In the genomic region with DNA sequence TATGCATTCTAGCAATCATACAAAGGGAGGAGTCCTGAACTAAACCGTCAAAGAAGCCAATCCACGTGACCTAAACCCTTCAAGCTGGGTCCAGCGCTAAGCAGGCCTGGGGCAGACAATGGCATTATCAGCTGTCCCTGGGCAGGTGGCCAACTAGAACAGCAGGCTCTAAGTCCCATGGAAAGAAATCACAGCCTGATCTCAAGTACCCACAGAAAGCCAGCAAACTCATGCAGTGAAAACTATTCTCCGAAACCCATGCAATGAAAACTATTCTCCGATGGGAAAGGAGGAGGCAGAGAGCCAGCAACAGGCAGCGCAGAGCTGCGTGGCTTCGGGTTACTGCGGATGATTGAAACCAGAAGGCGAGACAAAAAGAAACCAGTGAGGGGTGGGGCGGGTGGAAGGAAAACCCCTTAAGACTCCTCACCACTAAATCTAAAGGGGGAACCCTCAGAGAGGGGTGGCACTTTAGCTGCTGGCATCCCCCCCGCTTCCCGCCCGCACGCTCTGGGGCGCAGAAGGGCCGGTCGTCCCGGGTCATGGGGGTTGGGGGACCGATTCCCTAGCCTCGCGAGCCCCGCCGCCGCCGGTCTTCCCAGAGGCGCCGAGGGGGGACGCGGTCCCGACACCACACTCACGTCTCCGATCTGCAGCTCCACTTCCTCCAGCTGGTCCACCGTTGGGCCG, we compare ENCODE assay signal across 8 cellular contexts. TPM values are rescaled to one million over a fixed set of nuclear protein-coding genes. Genes with fewer than 3 reads are reported as not detected.
DNase-seq lines count a peak whose midpoint lies in the region; ATAC-seq and TF ChIP-seq lines count a peak whose summit lies in the region.

No MANE protein-coding gene starts in this region.

- H3K27me3 ChIP-seq in lung (ENCODE audit: control insufficient read depth, insufficient read depth) = no peaks in the 10 kb centered on the region

- H3K4me3 ChIP-seq in AG09309 (ENCODE audit: control insufficient read depth, low read depth, low read length) (peak overlapping the region; percentile 79), lung (peak overlapping the region; percentile 74)

- no peak for TF ChIP-seq CTCF in AG09309 (IDR thresholded peaks at IDR 0.05; ENCODE audit: control insufficient read depth, insufficient read depth, low read depth, low read length, missing control alignments)
- TF ChIP-seq CTCF in lung (IDR thresholded peaks at IDR 0.05; ENCODE audit: control extremely low read depth, extremely low read depth) = no peak

- H3K4me1 ChIP-seq in lung (ENCODE audit: control insufficient read depth in 2 of 2, insufficient read depth in 2 of 2, low read length in 2 of 2) = peaks cover 0 to 14% of the 10 kb centered on the region in 2 donors

- DNase-seq in AG09309 (ENCODE audit: low read depth) (peak; percentile 46), NCI-H446 treated with DMSO at 0.1 percent for 48 hours (lab: John Stamatoyannopoulos, UW) (peak; percentile 31), lung (ENCODE audit: low spot score) (peak; percentile 53)
- peak; percentile 26 to 46 for DNase-seq in activated CD4-positive, alpha-beta T cell treated with anti-CD3 and anti-CD28 coated beads, Interleukin-2, amount 50 U/mL, for 24 hours (ENCODE audit: low read depth in 1 of 2, low spot score in 1 of 2)
- DNase-seq in effector CD4-positive, alpha-beta T cell = peak; percentile 31
- DNase-seq in stimulated activated CD4-positive, alpha-beta T cell treated with anti-CD3 and anti-CD28 coated beads, TNF-alpha, amount 100 ng/mL, for 48 hours (ENCODE audit: low read depth in 3 of 3) = peak; percentile 26 to 44 (median 38)

- no peaks in the 10 kb centered on the region for H3K9me3 ChIP-seq in lung (ENCODE audit: control insufficient read depth in 2 of 2, insufficient read depth in 1 of 2, low read length in 1 of 2)

- no peaks in the 10 kb centered on the region for H3K36me3 ChIP-seq in lung (ENCODE audit: control insufficient read depth in 2 of 2, insufficient read depth in 2 of 2, low read length in 2 of 2)

- peak overlapping the region; percentile 88 to 95 for H3K27ac ChIP-seq in lung (ENCODE audit: low read depth in 1 of 2, low read length in 1 of 2)

- WGBS in lung, 2 donors = 0% methylated on average over 35 of the region's 35 CpGs

- ATAC-seq in GM18858 (IDR thresholded peaks at IDR 0.05; ENCODE audit: unreplicated experiment) (peak; percentile 18), HG03097 (IDR thresholded peaks at IDR 0.05; ENCODE audit: low FRiP score, unreplicated experiment) (peak; percentile 30), lung (ENCODE audit: insufficient read depth, low FRiP score) (peak; percentile 7)

RNA-seq across cellular contexts. Expression of gene C4orf46, which starts 0.6 kb away (rescaled TPM):
- 10 to 100 TPM in 1 of 2 donors, 1 to 10 TPM in 1; 3.5 to 31.3 TPM for total RNA-seq in lung
- 1 to 10 TPM; 2.7 to 3.0 TPM for polyA plus RNA-seq in lung

RNA-seq across cellular contexts. Expression of gene ETFDH, which starts 1.0 kb away (rescaled TPM):
- 10 to 100 TPM; 16.0 to 43.8 TPM for total RNA-seq in lung
- 10 to 100 TPM; 13.6 to 16.9 TPM for polyA plus RNA-seq in lung

RNA-seq across cellular contexts. Expression of gene PPID, which starts 52.1 kb away (rescaled TPM):
- 10 to 100 TPM; 17.3 to 39.0 TPM for total RNA-seq in lung
- polyA plus RNA-seq in lung = 10 to 100 TPM; 14.7 to 25.4 TPM

Comparison
In these comparisons a context has a peak if more than half of its experiments do, and no peak if none do; other contexts are left out.
1. Peak in every context shown above with its lines: DNase-seq, ATAC-seq, H3K4me3 ChIP-seq and H3K27ac ChIP-seq.